1 cellular context compared by ENCODE assay signal in genomic region chr19:4182082-4182926, GRCh38.
TF ChIP-seq lines count a peak whose summit lies in the region.

Gene ANKRD24 (plus strand): TSS chr19:4182689. CDS start chr19:4186426, 3,737 bp downstream.
Gene SIRT6 (minus strand): TSS chr19:4182563. CDS start chr19:4182539, 24 bp downstream.

TF ChIP-seq in HepG2, 621 proteins besides CTCF, POLR2A, EP300 and RAD21 (continued from another document and continues in another):
- TF ChIP-seq CSRNP2 (CRISPR knock-in tag; conservative IDR thresholded peaks at IDR 0.05; ENCODE audit: low read depth) (no peak), ELF1 (CRISPR knock-in tag; IDR thresholded peaks at IDR 0.05) (peak; percentile 96), KDM4B (CRISPR knock-in tag; IDR thresholded peaks at IDR 0.05) (peak; percentile 87), ZNF619 (CRISPR knock-in tag; IDR thresholded peaks at IDR 0.05) (0 out of 2 replicates have a peak, but pooled peaks have one; percentile 50), ZNF34 (CRISPR knock-in tag; IDR thresholded peaks at IDR 0.05; ENCODE audit: borderline replicate concordance) (no peak), ZNF317 (CRISPR knock-in tag; IDR thresholded peaks at IDR 0.05) (peak; percentile 77), SP5 (CRISPR knock-in tag; IDR thresholded peaks at IDR 0.05; ENCODE audit: borderline replicate concordance, low read depth) (peak; percentile 73), ATF7-NPFF (CRISPR knock-in tag; IDR thresholded peaks at IDR 0.05; ENCODE audit: low read depth) (peak; percentile 40; the same call in 1 of the 2 replicates), SIX1 (CRISPR knock-in tag; IDR thresholded peaks at IDR 0.05; ENCODE audit: borderline replicate concordance) (no peak), RBAK (CRISPR knock-in tag; IDR thresholded peaks at IDR 0.05) (no peak), SSRP1 (CRISPR knock-in tag; IDR thresholded peaks at IDR 0.05) (0 out of 2 replicates have a peak, but pooled peaks have one; percentile 58), ZNF24 (IDR thresholded peaks at IDR 0.05) (no peak), ZNF724P (CRISPR knock-in tag; IDR thresholded peaks at IDR 0.05; ENCODE audit: borderline replicate concordance) (no peak), DR1 (CRISPR knock-in tag; IDR thresholded peaks at IDR 0.05) (peak; percentile 65; the same call in 1 of the 2 replicates), KLF9 (CRISPR knock-in tag; IDR thresholded peaks at IDR 0.05; ENCODE audit: low read depth) (peak; percentile 39; the same call in 1 of the 2 replicates), CHCHD3 (CRISPR knock-in tag; IDR thresholded peaks at IDR 0.05) (no peak), ZNF264 (CRISPR knock-in tag; IDR thresholded peaks at IDR 0.05) (no peak), ATF2 (CRISPR knock-in tag; IDR thresholded peaks at IDR 0.05) (peak; percentile 62), GABPB1 (CRISPR knock-in tag; IDR thresholded peaks at IDR 0.05) (peak; percentile 100), ZBTB33 (CRISPR knock-in tag; IDR thresholded peaks at IDR 0.05) (peak; percentile 80; the same call in 1 of the 2 replicates), ZNF232 (CRISPR knock-in tag; IDR thresholded peaks at IDR 0.05; ENCODE audit: borderline replicate concordance) (no peak), ZSCAN25 (CRISPR knock-in tag; IDR thresholded peaks at IDR 0.05) (no peak), NFE2L2 (IDR thresholded peaks at IDR 0.05; ENCODE audit: low read length) (no peak), ZNF770 (CRISPR knock-in tag; IDR thresholded peaks at IDR 0.05) (peak; percentile 45; the same call in 1 of the 2 replicates), BATF2 (CRISPR knock-in tag; IDR thresholded peaks at IDR 0.05) (no peak), PREB (CRISPR knock-in tag; IDR thresholded peaks at IDR 0.05) (no peak; the same call in 1 of the 2 replicates), ZFP36L1 (CRISPR knock-in tag; IDR thresholded peaks at IDR 0.05) (no peak), FUBP1 (CRISPR knock-in tag; IDR thresholded peaks at IDR 0.05; ENCODE audit: borderline replicate concordance) (no peak), POLR2AphosphoS2 (IDR thresholded peaks at IDR 0.05; ENCODE audit: low read depth, low read length) (no peak), MAFF (IDR thresholded peaks at IDR 0.05; ENCODE audit: low read depth, low read length) (no peak), ZNF513 (CRISPR knock-in tag; conservative IDR thresholded peaks at IDR 0.05) (peak; percentile 49; the same call in 1 of the 2 replicates), ZSCAN29 (CRISPR knock-in tag; conservative IDR thresholded peaks at IDR 0.05) (no peak), HNRNPL (IDR thresholded peaks at IDR 0.05; ENCODE audit: low read depth, low read length) (0 out of 2 replicates have a peak, but pooled peaks have one; percentile 31), MYNN (CRISPR knock-in tag; IDR thresholded peaks at IDR 0.05; ENCODE audit: low read depth) (no peak), BRCA1 (CRISPR knock-in tag; IDR thresholded peaks at IDR 0.05) (no peak), ZNF10 (CRISPR knock-in tag; IDR thresholded peaks at IDR 0.05; ENCODE audit: borderline replicate concordance, low read depth) (no peak), CEBPB (IDR thresholded peaks at IDR 0.05; ENCODE audit: borderline replicate concordance, low read depth, low read length) (no peak), ZNF557 (CRISPR knock-in tag; IDR thresholded peaks at IDR 0.05) (no peak), PRDM10 (CRISPR knock-in tag; IDR thresholded peaks at IDR 0.05; ENCODE audit: low read depth) (0 out of 2 replicates have a peak, but pooled peaks have one; percentile 22), ZFX (CRISPR knock-in tag; IDR thresholded peaks at IDR 0.05; ENCODE audit: low read depth) (peak; percentile 80), ZBTB8A (CRISPR knock-in tag; IDR thresholded peaks at IDR 0.05; ENCODE audit: borderline replicate concordance, low read depth) (no peak), ERF (CRISPR knock-in tag; IDR thresholded peaks at IDR 0.05) (peak; percentile 95), ZNF280D (CRISPR knock-in tag; IDR thresholded peaks at IDR 0.05) (0 out of 2 replicates have a peak, but pooled peaks have one; percentile 51), MTA3 (CRISPR knock-in tag; IDR thresholded peaks at IDR 0.05) (no peak)
